ENCODE assay signal across 18 cellular contexts in the genomic region with DNA sequence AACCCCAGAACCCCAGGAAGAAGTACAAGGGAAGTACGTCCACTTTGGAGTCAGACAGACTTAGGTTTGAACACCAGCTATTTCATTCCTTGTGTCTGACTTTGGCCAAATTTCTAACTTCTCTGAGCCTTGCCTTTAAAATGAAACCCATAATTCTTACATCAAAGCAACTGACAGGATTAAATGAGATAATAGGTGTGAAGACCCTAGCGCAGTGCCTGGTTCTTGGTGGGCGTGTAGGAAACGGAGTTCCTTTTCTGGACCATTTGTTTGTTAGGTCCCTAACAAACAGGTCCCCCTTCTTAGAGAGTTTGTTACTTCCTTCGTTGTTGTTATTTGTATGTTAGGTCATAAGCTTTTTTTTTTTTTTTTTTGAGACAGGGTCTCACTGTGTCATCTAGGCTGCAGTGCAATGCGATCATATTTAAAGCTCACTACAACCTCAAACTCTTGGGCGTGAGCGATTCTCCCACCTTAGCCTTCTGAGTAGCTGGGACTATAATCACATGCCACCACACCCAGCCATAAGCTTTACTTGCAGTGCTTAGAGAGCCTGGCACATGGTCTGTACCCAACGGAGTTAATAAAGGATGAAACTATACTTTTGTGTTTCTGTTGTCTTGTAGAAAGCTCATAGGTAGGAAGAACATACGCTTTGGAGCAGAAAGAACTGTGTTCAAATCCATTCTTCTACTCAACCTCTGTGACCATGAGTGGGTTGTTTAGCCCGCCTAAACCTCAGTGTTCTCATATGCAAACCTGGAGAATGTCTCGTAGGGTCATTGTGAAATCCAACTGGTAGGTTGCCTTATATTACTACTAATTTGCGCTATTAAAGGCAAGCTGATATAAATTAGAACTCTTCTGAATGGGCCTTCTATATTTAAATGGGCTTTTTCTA. TPM values are rescaled to one million over a fixed set of nuclear protein-coding genes. Genes with fewer than 3 reads are reported as not detected.
DNase-seq lines count a peak whose midpoint lies in the region; ATAC-seq and TF ChIP-seq lines count a peak whose summit lies in the region.
"Had no signal": no experiment of that assay in that cellular context is flagged by ENCODE, and none has a peak within 500 bp of the region (broad histone marks: within the 10 kb centered on the region; RNA-seq: fewer than 3 reads in every experiment).

No MANE protein-coding gene starts in this region.

- no peak overlapping the region for H2BK15ac ChIP-seq in H9 (ENCODE audit: low read depth, low read length)

- peaks cover 7% of the 10 kb centered on the region for H3K79me1 ChIP-seq in H9 (ENCODE audit: insufficient read depth, low read depth, low read length, poor library complexity, severe bottlenecking)

- H2BK120ac ChIP-seq in H9 (ENCODE audit: low read depth, low read length, poor library complexity, severe bottlenecking), result no peak overlapping the region

- H4K20me1 ChIP-seq in H9 (ENCODE audit: control insufficient read depth, insufficient read depth, insufficient read length), result no peaks in the 10 kb centered on the region

- H2AK5ac ChIP-seq in H9 (ENCODE audit: insufficient read length, low read length), result no peak overlapping the region

- H3K79me2 ChIP-seq in H9 (ENCODE audit: insufficient read depth, low read length), result peaks cover 9% of the 10 kb centered on the region

- H3K9me3 Mint-ChIP-seq in H9 (no peaks in the 10 kb centered on the region), progenitor cell of endocrine pancreas (ENCODE audit: low read depth) (no peaks in the 10 kb centered on the region)

- intact Hi-C loops in cardiac septum (cut with DNase I), result no loop called here

- no peak overlapping the region for H3K4ac ChIP-seq in H9 (ENCODE audit: low read depth, low read length)

- H3K4me2 ChIP-seq in H9 (ENCODE audit: insufficient read depth, insufficient read length, low read length), result no peak overlapping the region

- no peak overlapping the region for H3K18ac ChIP-seq in H9 (ENCODE audit: insufficient read length, low read depth, low read length)

- no peaks in the 10 kb centered on the region for H3K23me2 ChIP-seq in H9 (ENCODE audit: insufficient read length, low read depth, low read length, poor library complexity, severe bottlenecking)

- no peak overlapping the region for H4K91ac ChIP-seq in H9 (ENCODE audit: insufficient read length, low read depth, low read length)

- no peak overlapping the region for H3K56ac ChIP-seq in H9 (ENCODE audit: insufficient read length, low read depth, low read length)

- ATAC-seq in HG02885 (IDR thresholded peaks at IDR 0.05; ENCODE audit: poor library complexity, unreplicated experiment), result no peak
- ATAC-seq: activated CD8-positive, alpha-beta memory T cell treated with anti-CD3 and anti-CD28 coated beads, Interleukin-2, amount 10 ng/mL, durations not matched to agents 7 days and 5 days had no signal

- peaks cover 55 to 84% (median 70%) of the 10 kb centered on the region in 3 experiments for H3K36me3 Mint-ChIP-seq in H9 (ENCODE audit: insufficient read depth in 1 of 3, low read depth in 3 of 3)
- H3K36me3 Mint-ChIP-seq in progenitor cell of endocrine pancreas (ENCODE audit: insufficient read depth), result peaks cover 17% of the 10 kb centered on the region

- H3K9me3 ChIP-seq in H9 (ENCODE audit: control insufficient read depth, low read depth, low read length) (no peaks in the 10 kb centered on the region), adipocyte (ENCODE audit: control insufficient read depth, low read length) (no peaks in the 10 kb centered on the region)
- H3K9me3 ChIP-seq: left ventricle myocardium inferior had no signal

- whole genome bisulfite sequencing in H9 (ENCODE audit: extremely low coverage, insufficient read length, low lambda C conversion rate), result no CpG with 5 or more reads among the region's 13 CpGs

- no peak for DNase-seq in H9
- DNase-seq in adipocyte (ENCODE audit: low read depth), result no peak
- peak; percentile 20 for DNase-seq in fibroblast of mammary gland (ENCODE audit: low read depth)
- no peak for DNase-seq in progenitor cell of endocrine pancreas (ENCODE audit: low spot score, unreplicated experiment)
- no peak for DNase-seq in foreskin melanocyte
- no peak for DNase-seq in cardiac septum (ENCODE audit: low spot score)
- no peak for DNase-seq in NCI-H1930 (lab: John Stamatoyannopoulos, UW)
- DNase-seq: activated CD8-positive, alpha-beta memory T cell treated with anti-CD3 and anti-CD28 coated beads, Interleukin-2, amount 10 ng/mL, durations not matched to agents 7 days and 5 days; activated naive CD4-positive, alpha-beta T cell treated with Interleukin-2 at 50 U/mL for 16 hours; DMS53; erythroblast; H7; Kasumi-1; left ventricle myocardium inferior; NCI-H526; substantia nigra; WERI-Rb-1 had no signal

- H2BK5ac ChIP-seq in H9 (ENCODE audit: insufficient read length, low read length), result no peak overlapping the region

- no peak overlapping the region for H3K4me3 ChIP-seq in adipocyte (ENCODE audit: low read length)
- H3K4me3 ChIP-seq in fibroblast of mammary gland (ENCODE audit: control insufficient read depth, low read depth, low read length), result no peak overlapping the region
- H3K4me3 ChIP-seq: left ventricle myocardium inferior had no signal

- no peak overlapping the region for H3T11ph ChIP-seq in H9 (ENCODE audit: low read length)

- H3K4me1 ChIP-seq in H9 (ENCODE audit: insufficient read depth, low read length) (no peaks in the 10 kb centered on the region), adipocyte (ENCODE audit: control insufficient read depth, insufficient read depth, low read length) (peaks cover 27% of the 10 kb centered on the region)

- H3K27ac ChIP-seq in H9 (ENCODE audit: insufficient read length, low read depth, low read length), result no peak overlapping the region
- H3K27ac ChIP-seq: left ventricle myocardium inferior, WERI-Rb-1 had no signal

- H3K27me3 Mint-ChIP-seq in H9 (ENCODE audit: low read depth) (no peaks in the 10 kb centered on the region), progenitor cell of endocrine pancreas (no peaks in the 10 kb centered on the region)
- H3K27me3 Mint-ChIP-seq: activated CD8-positive, alpha-beta memory T cell treated with anti-CD3 and anti-CD28 coated beads, Interleukin-2, amount 10 ng/mL, durations not matched to agents 7 days and 5 days had no signal

- no peak for TF ChIP-seq CTCF in H9 (conservative IDR thresholded peaks at IDR 0.05)
- TF ChIP-seq CTCF in fibroblast of mammary gland (conservative IDR thresholded peaks at IDR 0.05; ENCODE audit: control insufficient read depth, insufficient read depth, low read depth, low read length), result no peak
- no peak for TF ChIP-seq CTCF in progenitor cell of endocrine pancreas (IDR thresholded peaks at IDR 0.05; ENCODE audit: unreplicated experiment)

- H3K14ac ChIP-seq in H9 (ENCODE audit: insufficient read depth, low read length), result no peak overlapping the region

- H2BK12ac ChIP-seq in H9 (ENCODE audit: insufficient read length, low read depth, low read length), result no peak overlapping the region

- peaks cover 5% of the 10 kb centered on the region in 2 experiments; a peak in 1 of 4 replicates for H3K4me1 Mint-ChIP-seq in H9
- no peaks in the 10 kb centered on the region for H3K4me1 Mint-ChIP-seq in progenitor cell of endocrine pancreas (ENCODE audit: low read depth)

- no peak overlapping the region for H4K5ac ChIP-seq in H9 (ENCODE audit: insufficient read length, low read depth, low read length)

- no peak overlapping the region for H2AFZ ChIP-seq in H9 (ENCODE audit: low read length)

- no peak overlapping the region for H3K4me3 Mint-ChIP-seq in H9
- no peak overlapping the region for H3K4me3 Mint-ChIP-seq in progenitor cell of endocrine pancreas (ENCODE audit: low read depth)
- H3K4me3 Mint-ChIP-seq: activated CD8-positive, alpha-beta memory T cell treated with anti-CD3 and anti-CD28 coated beads, Interleukin-2, amount 10 ng/mL, durations not matched to agents 7 days and 5 days had no signal

- no peak overlapping the region for H2BK20ac ChIP-seq in H9 (ENCODE audit: low read depth, low read length, poor library complexity, severe bottlenecking)

- H3K9ac ChIP-seq in H9 (ENCODE audit: extremely low read depth, insufficient read length, low read length) (no peak overlapping the region), adipocyte (ENCODE audit: low read length) (peak overlapping the region; percentile 60)

- no peaks in the 10 kb centered on the region for H3K27me3 ChIP-seq in H9 (ENCODE audit: insufficient read depth, low read length)
- no peaks in the 10 kb centered on the region for H3K27me3 ChIP-seq in adipocyte (replicated peaks; ENCODE audit: control insufficient read depth, insufficient read depth, low read length)

- H3K23ac ChIP-seq in H9 (ENCODE audit: insufficient read length, low read depth, low read length), result no peak overlapping the region

- no peak overlapping the region for H4K8ac ChIP-seq in H9 (replicated peaks; ENCODE audit: insufficient read length, low read depth, low read length)

- peaks cover 64% of the 10 kb centered on the region for H3K36me3 ChIP-seq in adipocyte (ENCODE audit: control insufficient read depth, insufficient read depth, low read length, severe bottlenecking)

- H3K27ac Mint-ChIP-seq in H9 (peak overlapping the region in 2 of 3 experiments; percentile 66 to 80; a peak in 3 of 7 replicates), progenitor cell of endocrine pancreas (peak overlapping the region; percentile 80)
- H3K27ac Mint-ChIP-seq: activated CD8-positive, alpha-beta memory T cell treated with anti-CD3 and anti-CD28 coated beads, Interleukin-2, amount 10 ng/mL, durations not matched to agents 7 days and 5 days had no signal

RNA-seq across cellular contexts. Expression of a gene that starts 21.8 kb away (rescaled TPM):
- 0.79 and 0.90 TPM in 2 replicates for total RNA-seq in H9 (2021)
- 5.7 and 6.1 TPM in 2 replicates for total RNA-seq in progenitor cell of endocrine pancreas
- 3.8 TPM for total RNA-seq in cardiac septum

RNA-seq across cellular contexts. Expression of a gene that starts 22.0 kb away (rescaled TPM):
- 234 TPM in 2 replicates for total RNA-seq in H9 (2021)
- total RNA-seq in progenitor cell of endocrine pancreas, result 213 and 216 TPM in 2 replicates
- 94.9 TPM for total RNA-seq in cardiac septum
